ENCODE assay signal across 1 cellular context in the genomic region with DNA sequence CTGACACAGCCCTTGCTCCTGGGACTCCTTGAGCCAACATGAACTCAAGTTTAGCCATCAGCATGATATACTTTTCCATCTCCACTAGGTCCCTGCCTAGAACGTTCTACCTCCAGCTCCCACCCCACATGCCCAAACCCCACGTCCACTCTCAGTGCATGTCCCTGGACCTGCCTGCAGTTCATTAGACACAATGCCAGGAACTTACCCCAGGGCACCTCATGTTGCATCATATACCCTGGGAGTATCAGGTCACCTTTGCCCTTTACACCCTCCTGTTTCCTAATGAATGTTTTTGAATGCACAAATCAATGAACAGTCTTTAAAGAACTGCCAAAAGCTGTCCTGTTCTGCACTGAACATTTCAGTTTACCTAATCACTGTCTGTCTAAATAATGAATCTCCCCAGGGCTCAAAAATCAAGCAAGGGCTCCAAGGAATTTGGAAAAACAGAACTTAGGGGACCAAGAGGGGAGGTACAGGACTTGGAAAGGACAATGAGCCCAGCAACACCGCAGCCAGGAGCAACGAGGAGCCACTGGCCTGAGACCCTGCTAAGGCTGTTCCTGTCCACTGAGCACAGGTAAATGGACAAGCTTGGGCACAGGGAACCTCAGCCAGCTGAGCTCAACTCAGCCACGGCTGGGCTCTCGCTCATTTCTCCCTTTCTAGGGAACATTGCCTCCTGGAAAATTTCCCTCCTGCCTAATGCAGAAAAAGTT.
TF ChIP-seq lines count a peak whose summit lies in the region.

No MANE protein-coding gene starts in this region.

TF ChIP-seq in HepG2, 621 proteins besides CTCF, POLR2A, EP300 and RAD21 (continued from another document):
- peak; percentile 85 for TF ChIP-seq ZNF331 (CRISPR knock-in tag; IDR thresholded peaks at IDR 0.05)
- peak; percentile 93 to 94 for TF ChIP-seq NR2F1 (CRISPR knock-in tag; IDR thresholded peaks at IDR 0.05)
- TF ChIP-seq, protein P1, sequence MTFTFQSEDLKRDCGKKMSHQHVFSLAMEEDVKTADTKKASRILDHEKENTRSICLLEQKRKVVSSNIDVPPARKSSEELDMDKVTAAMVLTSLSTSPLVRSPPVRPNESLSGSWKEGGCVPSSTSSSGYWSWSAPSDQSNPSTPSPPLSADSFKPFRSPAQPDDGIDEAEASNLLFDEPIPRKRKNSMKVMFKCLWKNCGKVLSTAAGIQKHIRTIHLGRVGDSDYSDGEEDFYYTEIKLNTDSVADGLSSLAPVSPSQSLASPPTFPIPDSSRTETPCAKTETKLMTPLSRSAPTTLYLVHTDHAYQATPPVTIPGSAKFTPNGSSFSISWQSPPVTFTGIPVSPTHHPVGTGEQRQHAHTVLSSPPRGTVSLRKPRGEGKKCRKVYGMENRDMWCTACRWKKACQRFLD (CRISPR knock-in tag; IDR thresholded peaks at IDR 0.05; ENCODE audit: borderline replicate concordance), result 0 out of 2 replicates have a peak, but pooled peaks have one; percentile 45
- TF ChIP-seq FUBP1 (CRISPR knock-in tag; IDR thresholded peaks at IDR 0.05; ENCODE audit: borderline replicate concordance), result 0 out of 2 replicates have a peak, but pooled peaks have one; percentile 20
- peak; percentile 99 for TF ChIP-seq GATAD2A (CRISPR knock-in tag; IDR thresholded peaks at IDR 0.05)
- no peak for TF ChIP-seq ZNF775 (CRISPR knock-in tag; IDR thresholded peaks at IDR 0.05; ENCODE audit: borderline replicate concordance)
- TF ChIP-seq CREM (IDR thresholded peaks at IDR 0.05), result peak; percentile 86
- TF ChIP-seq CREM (CRISPR knock-in tag; IDR thresholded peaks at IDR 0.05), result no peak
- TF ChIP-seq BRF2 (CRISPR knock-in tag; IDR thresholded peaks at IDR 0.05), result 0 out of 2 replicates have a peak, but pooled peaks have one; percentile 16
- 0 out of 4 replicates have a peak, but pooled peaks of 1 of the 2 experiments have one; percentile 25 for TF ChIP-seq HMGXB4 (CRISPR knock-in tag; IDR thresholded peaks at IDR 0.05; ENCODE audit: borderline replicate concordance in 1 of 2, low read depth in 1 of 2)
- peak; percentile 50 for TF ChIP-seq ZFP91 (CRISPR knock-in tag; IDR thresholded peaks at IDR 0.05; ENCODE audit: borderline replicate concordance)
- TF ChIP-seq NCOA2 (CRISPR knock-in tag; IDR thresholded peaks at IDR 0.05), result peak; percentile 96
- TF ChIP-seq, protein P2, sequence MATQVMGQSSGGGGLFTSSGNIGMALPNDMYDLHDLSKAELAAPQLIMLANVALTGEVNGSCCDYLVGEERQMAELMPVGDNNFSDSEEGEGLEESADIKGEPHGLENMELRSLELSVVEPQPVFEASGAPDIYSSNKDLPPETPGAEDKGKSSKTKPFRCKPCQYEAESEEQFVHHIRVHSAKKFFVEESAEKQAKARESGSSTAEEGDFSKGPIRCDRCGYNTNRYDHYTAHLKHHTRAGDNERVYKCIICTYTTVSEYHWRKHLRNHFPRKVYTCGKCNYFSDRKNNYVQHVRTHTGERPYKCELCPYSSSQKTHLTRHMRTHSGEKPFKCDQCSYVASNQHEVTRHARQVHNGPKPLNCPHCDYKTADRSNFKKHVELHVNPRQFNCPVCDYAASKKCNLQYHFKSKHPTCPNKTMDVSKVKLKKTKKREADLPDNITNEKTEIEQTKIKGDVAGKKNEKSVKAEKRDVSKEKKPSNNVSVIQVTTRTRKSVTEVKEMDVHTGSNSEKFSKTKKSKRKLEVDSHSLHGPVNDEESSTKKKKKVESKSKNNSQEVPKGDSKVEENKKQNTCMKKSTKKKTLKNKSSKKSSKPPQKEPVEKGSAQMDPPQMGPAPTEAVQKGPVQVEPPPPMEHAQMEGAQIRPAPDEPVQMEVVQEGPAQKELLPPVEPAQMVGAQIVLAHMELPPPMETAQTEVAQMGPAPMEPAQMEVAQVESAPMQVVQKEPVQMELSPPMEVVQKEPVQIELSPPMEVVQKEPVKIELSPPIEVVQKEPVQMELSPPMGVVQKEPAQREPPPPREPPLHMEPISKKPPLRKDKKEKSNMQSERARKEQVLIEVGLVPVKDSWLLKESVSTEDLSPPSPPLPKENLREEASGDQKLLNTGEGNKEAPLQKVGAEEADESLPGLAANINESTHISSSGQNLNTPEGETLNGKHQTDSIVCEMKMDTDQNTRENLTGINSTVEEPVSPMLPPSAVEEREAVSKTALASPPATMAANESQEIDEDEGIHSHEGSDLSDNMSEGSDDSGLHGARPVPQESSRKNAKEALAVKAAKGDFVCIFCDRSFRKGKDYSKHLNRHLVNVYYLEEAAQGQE (IDR thresholded peaks at IDR 0.05; ENCODE audit: borderline replicate concordance in 1 of 2, low read depth in 1 of 2, low read length in 2 of 2), result no peak
- peak; percentile 48; the same call in 1 of the 2 replicates for TF ChIP-seq NFKB2 (CRISPR knock-in tag; IDR thresholded peaks at IDR 0.05; ENCODE audit: borderline replicate concordance)
- peak; percentile 54; the same call in 1 of the 2 replicates for TF ChIP-seq KLF6 (CRISPR knock-in tag; IDR thresholded peaks at IDR 0.05)
- TF ChIP-seq GRHL1 (CRISPR knock-in tag; conservative IDR thresholded peaks at IDR 0.05), result no peak
- TF ChIP-seq ONECUT2 (CRISPR knock-in tag; IDR thresholded peaks at IDR 0.05), result peak; percentile 93
- peak; percentile 57 for TF ChIP-seq GATAD1 (CRISPR knock-in tag; IDR thresholded peaks at IDR 0.05)
- TF ChIP-seq SOX6 (IDR thresholded peaks at IDR 0.05), result no peak
- TF ChIP-seq SOX6 (CRISPR knock-in tag; IDR thresholded peaks at IDR 0.05), result peak; percentile 96
- TF ChIP-seq, protein P3, sequence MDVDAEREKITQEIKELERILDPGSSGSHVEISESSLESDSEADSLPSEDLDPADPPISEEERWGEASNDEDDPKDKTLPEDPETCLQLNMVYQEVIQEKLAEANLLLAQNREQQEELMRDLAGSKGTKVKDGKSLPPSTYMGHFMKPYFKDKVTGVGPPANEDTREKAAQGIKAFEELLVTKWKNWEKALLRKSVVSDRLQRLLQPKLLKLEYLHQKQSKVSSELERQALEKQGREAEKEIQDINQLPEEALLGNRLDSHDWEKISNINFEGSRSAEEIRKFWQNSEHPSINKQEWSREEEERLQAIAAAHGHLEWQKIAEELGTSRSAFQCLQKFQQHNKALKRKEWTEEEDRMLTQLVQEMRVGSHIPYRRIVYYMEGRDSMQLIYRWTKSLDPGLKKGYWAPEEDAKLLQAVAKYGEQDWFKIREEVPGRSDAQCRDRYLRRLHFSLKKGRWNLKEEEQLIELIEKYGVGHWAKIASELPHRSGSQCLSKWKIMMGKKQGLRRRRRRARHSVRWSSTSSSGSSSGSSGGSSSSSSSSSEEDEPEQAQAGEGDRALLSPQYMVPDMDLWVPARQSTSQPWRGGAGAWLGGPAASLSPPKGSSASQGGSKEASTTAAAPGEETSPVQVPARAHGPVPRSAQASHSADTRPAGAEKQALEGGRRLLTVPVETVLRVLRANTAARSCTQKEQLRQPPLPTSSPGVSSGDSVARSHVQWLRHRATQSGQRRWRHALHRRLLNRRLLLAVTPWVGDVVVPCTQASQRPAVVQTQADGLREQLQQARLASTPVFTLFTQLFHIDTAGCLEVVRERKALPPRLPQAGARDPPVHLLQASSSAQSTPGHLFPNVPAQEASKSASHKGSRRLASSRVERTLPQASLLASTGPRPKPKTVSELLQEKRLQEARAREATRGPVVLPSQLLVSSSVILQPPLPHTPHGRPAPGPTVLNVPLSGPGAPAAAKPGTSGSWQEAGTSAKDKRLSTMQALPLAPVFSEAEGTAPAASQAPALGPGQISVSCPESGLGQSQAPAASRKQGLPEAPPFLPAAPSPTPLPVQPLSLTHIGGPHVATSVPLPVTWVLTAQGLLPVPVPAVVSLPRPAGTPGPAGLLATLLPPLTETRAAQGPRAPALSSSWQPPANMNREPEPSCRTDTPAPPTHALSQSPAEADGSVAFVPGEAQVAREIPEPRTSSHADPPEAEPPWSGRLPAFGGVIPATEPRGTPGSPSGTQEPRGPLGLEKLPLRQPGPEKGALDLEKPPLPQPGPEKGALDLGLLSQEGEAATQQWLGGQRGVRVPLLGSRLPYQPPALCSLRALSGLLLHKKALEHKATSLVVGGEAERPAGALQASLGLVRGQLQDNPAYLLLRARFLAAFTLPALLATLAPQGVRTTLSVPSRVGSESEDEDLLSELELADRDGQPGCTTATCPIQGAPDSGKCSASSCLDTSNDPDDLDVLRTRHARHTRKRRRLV (CRISPR knock-in tag; IDR thresholded peaks at IDR 0.05), result no peak
- TF ChIP-seq ZNF580 (CRISPR knock-in tag; IDR thresholded peaks at IDR 0.05; ENCODE audit: borderline replicate concordance, low read depth), result peak; percentile 76
- peak; percentile 74; the same call in 1 of the 2 replicates for TF ChIP-seq ZNF33B (CRISPR knock-in tag; IDR thresholded peaks at IDR 0.05)
